Comparison of ENCODE assay signal across 16 cellular contexts in the genomic region with DNA sequence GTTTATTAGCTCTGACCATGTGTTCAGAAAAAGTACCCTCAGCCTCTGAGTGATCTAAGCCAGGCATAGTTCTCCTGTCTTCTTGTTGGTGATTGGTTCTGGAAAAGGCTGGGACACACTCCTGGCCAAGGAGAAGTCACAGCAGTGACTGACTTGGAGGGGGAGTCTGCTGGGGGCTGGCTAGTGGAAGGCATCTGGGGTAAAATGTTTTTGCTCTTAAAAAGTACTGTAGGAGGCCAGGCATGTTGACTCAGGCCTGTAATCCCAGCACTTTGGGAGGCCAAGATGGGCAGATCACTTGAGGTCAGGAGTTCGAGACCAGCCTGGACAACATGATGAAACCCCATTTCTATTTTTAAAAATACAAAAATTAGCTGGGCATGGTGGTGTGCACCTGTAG. TPM values are rescaled to one million over a fixed set of nuclear protein-coding genes. Genes with fewer than 3 reads are reported as not detected.
A peak's percentile ranks its signal among the peaks of the same experiment; 100 is the strongest.
DNase-seq lines count a peak whose midpoint lies in the region; ATAC-seq lines count a peak whose summit lies in the region.
"Had no signal": no experiment of that assay in that cellular context is flagged by ENCODE, and none has a peak within 500 bp of the region (broad histone marks: within the 10 kb centered on the region; RNA-seq: fewer than 3 reads in every experiment).

No MANE protein-coding gene starts in this region.

- ATAC-seq in activated CD8-positive, alpha-beta T cell treated with anti-CD3 and anti-CD28 coated beads, Interleukin-2, amount 10 ng/mL, durations not matched to agents 7 days and 5 days = no peak
- ATAC-seq in GM19397 (IDR thresholded peaks at IDR 0.05; ENCODE audit: unreplicated experiment) (no peak), Right ventricle myocardium superior (ENCODE audit: poor library complexity) (no peak), HG03571 (IDR thresholded peaks at IDR 0.05; ENCODE audit: unreplicated experiment) (no peak)
- ATAC-seq: PC-3 had no signal

- peak overlapping the region; percentile 72 for H3K4me3 Mint-ChIP-seq in activated naive CD4-positive, alpha-beta T cell treated with anti-CD3 and anti-CD28 coated beads, Interleukin-2, amount 10 ng/mL, durations not matched to agents 7 days and 5 days
- peak overlapping the region; percentile 71 for H3K4me3 Mint-ChIP-seq in activated CD8-positive, alpha-beta T cell treated with anti-CD3 and anti-CD28 coated beads, Interleukin-2, amount 10 ng/mL, durations not matched to agents 7 days and 5 days
- H3K4me3 Mint-ChIP-seq: mesothelial cell of epicardium had no signal

- peaks cover 8% of the 10 kb centered on the region for H3K9me3 Mint-ChIP-seq in activated naive CD4-positive, alpha-beta T cell treated with anti-CD3 and anti-CD28 coated beads, Interleukin-2, amount 10 ng/mL, durations not matched to agents 7 days and 5 days
- H3K9me3 Mint-ChIP-seq in activated CD8-positive, alpha-beta T cell treated with anti-CD3 and anti-CD28 coated beads, Interleukin-2, amount 10 ng/mL, durations not matched to agents 7 days and 5 days (ENCODE audit: insufficient read depth) = no peaks in the 10 kb centered on the region
- H3K9me3 Mint-ChIP-seq: mesothelial cell of epicardium had no signal

- intact Hi-C loops in Right ventricle myocardium superior (cut with DNase I) = no loop called here

- H3K36me3 Mint-ChIP-seq in activated naive CD4-positive, alpha-beta T cell treated with anti-CD3 and anti-CD28 coated beads, Interleukin-2, amount 10 ng/mL, durations not matched to agents 7 days and 5 days = peaks cover 17% of the 10 kb centered on the region
- H3K36me3 Mint-ChIP-seq in activated CD8-positive, alpha-beta T cell treated with anti-CD3 and anti-CD28 coated beads, Interleukin-2, amount 10 ng/mL, durations not matched to agents 7 days and 5 days (ENCODE audit: low read depth) = peaks cover 17% of the 10 kb centered on the region
- H3K36me3 Mint-ChIP-seq: mesothelial cell of epicardium had no signal

- POLR2A ChIA-PET in activated CD8-positive, alpha-beta T cell treated with anti-CD3 and anti-CD28 coated beads, Interleukin-2, amount 10 ng/mL, durations not matched to agents 7 days and 5 days (lab: Charles Lee) = interaction anchor here (0.6 to 1.8 kb wide), 6 partner anchors 12 to 53 kb away, joined by 3 to 11 read pairs (median 4); a partner anchor contains a TSS

- peaks cover 89% of the 10 kb centered on the region for H3K4me1 Mint-ChIP-seq in activated naive CD4-positive, alpha-beta T cell treated with anti-CD3 and anti-CD28 coated beads, Interleukin-2, amount 10 ng/mL, durations not matched to agents 7 days and 5 days
- peaks cover 89% of the 10 kb centered on the region for H3K4me1 Mint-ChIP-seq in activated CD8-positive, alpha-beta T cell treated with anti-CD3 and anti-CD28 coated beads, Interleukin-2, amount 10 ng/mL, durations not matched to agents 7 days and 5 days (ENCODE audit: low read depth)
- H3K4me1 Mint-ChIP-seq: mesothelial cell of epicardium had no signal

- DNase-seq in activated naive CD4-positive, alpha-beta T cell treated with anti-CD3 and anti-CD28 coated beads, Interleukin-2, amount 10 ng/mL, durations not matched to agents 7 days and 5 days = no peak
- DNase-seq in activated naive CD4-positive, alpha-beta T cell treated with Interleukin-2 at 50 U/mL for 16 hours = no peak
- peak; percentile 34 for DNase-seq in activated CD8-positive, alpha-beta T cell treated with anti-CD3 and anti-CD28 coated beads, Interleukin-2, amount 10 ng/mL, durations not matched to agents 7 days and 5 days
- DNase-seq in mucosa of gallbladder (ENCODE audit: low spot score) (peak; percentile 8), Right ventricle myocardium superior (no peak), NCI-H2171 treated with DMSO at 0.1 percent for 48 hours (lab: John Stamatoyannopoulos, UW) (no peak)
- DNase-seq: cerebellar nuclear complex, NCI-H1092 treated with DMSO at 0.1 percent for 48 hours, ovary had no signal

- H3K27ac Mint-ChIP-seq in activated naive CD4-positive, alpha-beta T cell treated with anti-CD3 and anti-CD28 coated beads, Interleukin-2, amount 10 ng/mL, durations not matched to agents 7 days and 5 days = peak overlapping the region; percentile 100
- peak overlapping the region; percentile 99 for H3K27ac Mint-ChIP-seq in activated CD8-positive, alpha-beta T cell treated with anti-CD3 and anti-CD28 coated beads, Interleukin-2, amount 10 ng/mL, durations not matched to agents 7 days and 5 days
- H3K27ac Mint-ChIP-seq: mesothelial cell of epicardium had no signal

- CTCF ChIA-PET in activated naive CD4-positive, alpha-beta T cell treated with anti-CD3 and anti-CD28 coated beads, Interleukin-2, amount 10 ng/mL, durations not matched to agents 7 days and 5 days (lab: Charles Lee) = interaction anchor here (0.6 to 1.9 kb wide), 4 partner anchors 9 to 66 kb away, joined by 3 to 13 read pairs (median 5); no protein-coding TSS in a partner anchor
- CTCF ChIA-PET in activated CD8-positive, alpha-beta T cell treated with anti-CD3 and anti-CD28 coated beads, Interleukin-2, amount 10 ng/mL, durations not matched to agents 7 days and 5 days (lab: Charles Lee) = interaction anchor here (0.6 to 2.3 kb wide), 6 partner anchors 10 to 271 kb away, joined by 3 to 15 read pairs (median 5); no protein-coding TSS in a partner anchor

- no peaks in the 10 kb centered on the region for H3K27me3 Mint-ChIP-seq in activated naive CD4-positive, alpha-beta T cell treated with anti-CD3 and anti-CD28 coated beads, Interleukin-2, amount 10 ng/mL, durations not matched to agents 7 days and 5 days
- H3K27me3 Mint-ChIP-seq in activated CD8-positive, alpha-beta T cell treated with anti-CD3 and anti-CD28 coated beads, Interleukin-2, amount 10 ng/mL, durations not matched to agents 7 days and 5 days (ENCODE audit: low read depth) = no peaks in the 10 kb centered on the region

RNA-seq across cellular contexts. Expression of a gene that starts 21.7 kb away (rescaled TPM):
- total RNA-seq in activated CD8-positive, alpha-beta T cell treated with anti-CD3 and anti-CD28 coated beads, Interleukin-2, amount 10 ng/mL, durations not matched to agents 7 days and 5 days = not detected
- total RNA-seq in mucosa of gallbladder (not detected), Right ventricle myocardium superior (not detected)
- total RNA-seq: mesothelial cell of epicardium, NCI-H460, ovary, PC-3, smooth muscle cell, suprapubic skin had no signal

RNA-seq across cellular contexts. Expression of a gene that starts 41.9 kb away (rescaled TPM):
- 10 to 100 TPM; 25.5 to 25.9 TPM for total RNA-seq in activated CD8-positive, alpha-beta T cell treated with anti-CD3 and anti-CD28 coated beads, Interleukin-2, amount 10 ng/mL, durations not matched to agents 7 days and 5 days
- total RNA-seq in mucosa of gallbladder (229 TPM), Right ventricle myocardium superior (4.5 TPM)

RNA-seq across cellular contexts. Expression of a gene that starts 52.3 kb away (rescaled TPM):
- 100 to 1,000 TPM; 338 to 384 TPM for total RNA-seq in activated CD8-positive, alpha-beta T cell treated with anti-CD3 and anti-CD28 coated beads, Interleukin-2, amount 10 ng/mL, durations not matched to agents 7 days and 5 days
- 88.4 TPM for total RNA-seq in mucosa of gallbladder
- total RNA-seq in Right ventricle myocardium superior = 20.9 TPM

Comparison
In these comparisons a context has a peak if more than half of its experiments do, and no peak if none do; other contexts are left out.
1. DNase-seq: peak in activated CD8-positive, alpha-beta T cell treated with anti-CD3 and anti-CD28 coated beads, Interleukin-2, amount 10 ng/mL, durations not matched to agents 7 days and 5 days (single experiment) and mucosa of gallbladder (single experiment); none in activated naive CD4-positive, alpha-beta T cell treated with anti-CD3 and anti-CD28 coated beads, Interleukin-2, amount 10 ng/mL, durations not matched to agents 7 days and 5 days (single experiment), activated naive CD4-positive, alpha-beta T cell treated with Interleukin-2 at 50 U/mL for 16 hours (single experiment), Right ventricle myocardium superior (single experiment) and NCI-H2171 treated with DMSO at 0.1 percent for 48 hours (single experiment).